1 cellular context compared by ENCODE assay signal in the genomic region with DNA sequence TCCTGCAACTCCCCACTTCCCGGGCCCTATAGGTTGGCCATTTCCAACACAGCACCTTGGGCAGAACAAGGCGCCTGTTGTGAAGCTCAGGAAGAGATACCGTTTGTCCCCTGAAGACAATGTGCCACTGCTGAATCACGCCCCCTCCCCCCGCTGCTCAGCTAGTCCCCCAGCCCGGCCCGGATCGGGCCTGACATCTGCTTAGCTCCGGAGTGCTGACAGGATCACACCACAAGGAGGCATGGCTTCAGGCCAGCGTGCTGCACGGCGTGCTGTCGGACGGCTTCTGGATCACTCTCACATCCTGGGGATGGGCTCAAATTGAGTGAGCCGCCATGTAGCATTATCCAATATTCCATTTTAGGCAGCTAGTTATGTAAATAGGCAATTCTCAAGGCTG.
A peak's percentile ranks its signal among the peaks of the same experiment; 100 is the strongest.
TF ChIP-seq lines count a peak whose summit lies in the region.

No MANE protein-coding gene starts in this region.

TF ChIP-seq in K562, 482 proteins besides CTCF, POLR2A, EP300 and RAD21 (continued from another document and continues in another):
- TF ChIP-seq, protein P1, sequence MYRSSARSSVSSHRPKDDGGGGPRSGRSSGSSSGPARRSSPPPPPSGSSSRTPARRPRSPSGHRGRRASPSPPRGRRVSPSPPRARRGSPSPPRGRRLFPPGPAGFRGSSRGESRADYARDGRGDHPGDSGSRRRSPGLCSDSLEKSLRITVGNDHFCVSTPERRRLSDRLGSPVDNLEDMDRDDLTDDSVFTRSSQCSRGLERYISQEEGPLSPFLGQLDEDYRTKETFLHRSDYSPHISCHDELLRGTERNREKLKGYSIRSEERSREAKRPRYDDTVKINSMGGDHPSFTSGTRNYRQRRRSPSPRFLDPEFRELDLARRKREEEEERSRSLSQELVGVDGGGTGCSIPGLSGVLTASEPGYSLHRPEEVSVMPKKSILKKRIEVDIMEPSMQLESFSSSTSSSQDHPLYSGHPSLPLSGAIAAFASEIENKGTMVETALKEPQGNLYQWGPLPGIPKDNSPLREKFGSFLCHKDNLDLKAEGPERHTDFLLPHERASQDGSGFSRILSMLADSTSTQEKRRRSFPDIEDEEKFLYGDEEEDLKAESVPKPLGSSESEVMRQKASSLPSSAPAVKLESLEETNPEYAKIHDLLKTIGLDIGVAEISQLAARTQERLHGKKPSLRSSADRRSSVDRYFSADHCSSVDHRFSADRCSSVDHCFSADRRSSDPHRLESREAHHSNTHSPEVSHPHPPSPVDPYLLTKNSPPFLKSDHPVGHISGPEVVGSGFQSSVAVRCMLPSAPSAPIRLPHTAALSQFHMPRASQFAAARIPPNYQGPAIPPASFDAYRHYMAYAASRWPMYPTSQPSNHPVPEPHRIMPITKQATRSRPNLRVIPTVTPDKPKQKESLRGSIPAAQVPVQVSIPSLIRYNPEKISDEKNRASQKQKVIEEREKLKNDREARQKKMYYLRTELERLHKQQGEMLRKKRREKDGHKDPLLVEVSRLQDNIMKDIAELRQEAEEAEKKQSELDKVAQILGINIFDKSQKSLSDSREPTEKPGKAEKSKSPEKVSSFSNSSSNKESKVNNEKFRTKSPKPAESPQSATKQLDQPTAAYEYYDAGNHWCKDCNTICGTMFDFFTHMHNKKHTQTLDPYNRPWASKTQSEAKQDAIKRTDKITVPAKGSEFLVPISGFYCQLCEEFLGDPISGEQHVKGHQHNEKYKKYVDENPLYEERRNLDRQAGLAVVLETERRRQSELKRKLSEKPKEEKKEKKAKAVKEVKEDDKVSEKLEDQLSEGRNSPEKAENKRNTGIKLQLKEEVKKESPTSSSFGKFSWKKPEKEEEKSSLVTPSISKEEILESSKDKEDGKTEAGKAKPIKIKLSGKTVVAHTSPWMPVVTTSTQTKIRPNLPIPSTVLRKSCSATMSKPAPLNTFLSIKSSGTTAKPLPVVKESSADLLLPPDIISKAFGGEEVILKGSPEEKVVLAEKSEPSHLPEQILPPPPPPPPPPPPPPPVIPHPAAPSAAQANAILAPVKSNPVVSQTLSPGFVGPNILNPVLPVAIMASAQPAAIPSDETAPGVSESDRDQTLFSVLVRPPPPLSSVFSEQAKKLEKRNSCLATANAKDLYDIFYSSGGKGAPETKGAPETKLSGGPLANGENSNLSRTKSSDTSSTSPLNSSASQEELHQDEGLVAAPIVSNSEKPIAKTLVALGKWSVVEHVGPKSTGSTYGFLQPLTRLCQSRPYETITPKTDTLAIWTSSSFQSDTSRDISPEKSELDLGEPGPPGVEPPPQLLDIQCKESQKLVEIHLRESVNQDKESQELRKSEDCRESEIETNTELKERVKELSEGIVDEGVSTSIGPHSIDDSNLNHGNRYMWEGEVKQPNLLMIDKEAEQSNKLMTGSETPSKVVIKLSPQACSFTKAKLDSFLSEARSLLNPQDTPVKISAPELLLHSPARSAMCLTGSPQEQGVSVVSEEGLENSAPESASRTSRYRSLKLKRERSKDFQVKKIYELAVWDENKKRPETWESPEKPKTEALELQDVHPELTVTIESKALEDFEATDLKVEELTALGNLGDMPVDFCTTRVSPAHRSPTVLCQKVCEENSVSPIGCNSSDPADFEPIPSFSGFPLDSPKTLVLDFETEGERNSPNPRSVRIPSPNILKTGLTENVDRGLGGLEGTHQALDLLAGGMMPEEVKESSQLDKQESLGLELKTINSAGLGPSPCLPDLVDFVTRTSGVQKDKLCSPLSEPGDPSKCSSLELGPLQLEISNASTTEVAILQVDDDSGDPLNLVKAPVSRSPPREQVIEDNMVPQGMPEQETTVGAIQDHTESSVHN (IDR thresholded peaks at IDR 0.05; ENCODE audit: borderline replicate concordance in 1 of 2, low read depth in 1 of 2) = no peak
- no peak for TF ChIP-seq TEAD2 (tag; IDR thresholded peaks at IDR 0.05)
- TF ChIP-seq HMG20B (CRISPR knock-in tag; IDR thresholded peaks at IDR 0.05) = no peak
- TF ChIP-seq, protein P2, sequence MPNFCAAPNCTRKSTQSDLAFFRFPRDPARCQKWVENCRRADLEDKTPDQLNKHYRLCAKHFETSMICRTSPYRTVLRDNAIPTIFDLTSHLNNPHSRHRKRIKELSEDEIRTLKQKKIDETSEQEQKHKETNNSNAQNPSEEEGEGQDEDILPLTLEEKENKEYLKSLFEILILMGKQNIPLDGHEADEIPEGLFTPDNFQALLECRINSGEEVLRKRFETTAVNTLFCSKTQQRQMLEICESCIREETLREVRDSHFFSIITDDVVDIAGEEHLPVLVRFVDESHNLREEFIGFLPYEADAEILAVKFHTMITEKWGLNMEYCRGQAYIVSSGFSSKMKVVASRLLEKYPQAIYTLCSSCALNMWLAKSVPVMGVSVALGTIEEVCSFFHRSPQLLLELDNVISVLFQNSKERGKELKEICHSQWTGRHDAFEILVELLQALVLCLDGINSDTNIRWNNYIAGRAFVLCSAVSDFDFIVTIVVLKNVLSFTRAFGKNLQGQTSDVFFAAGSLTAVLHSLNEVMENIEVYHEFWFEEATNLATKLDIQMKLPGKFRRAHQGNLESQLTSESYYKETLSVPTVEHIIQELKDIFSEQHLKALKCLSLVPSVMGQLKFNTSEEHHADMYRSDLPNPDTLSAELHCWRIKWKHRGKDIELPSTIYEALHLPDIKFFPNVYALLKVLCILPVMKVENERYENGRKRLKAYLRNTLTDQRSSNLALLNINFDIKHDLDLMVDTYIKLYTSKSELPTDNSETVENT (CRISPR knock-in tag; IDR thresholded peaks at IDR 0.05) = no peak
- no peak for TF ChIP-seq ZC3H8 (IDR thresholded peaks at IDR 0.05)
- no peak for TF ChIP-seq NFXL1 (CRISPR knock-in tag; IDR thresholded peaks at IDR 0.05)
- TF ChIP-seq, protein P3, sequence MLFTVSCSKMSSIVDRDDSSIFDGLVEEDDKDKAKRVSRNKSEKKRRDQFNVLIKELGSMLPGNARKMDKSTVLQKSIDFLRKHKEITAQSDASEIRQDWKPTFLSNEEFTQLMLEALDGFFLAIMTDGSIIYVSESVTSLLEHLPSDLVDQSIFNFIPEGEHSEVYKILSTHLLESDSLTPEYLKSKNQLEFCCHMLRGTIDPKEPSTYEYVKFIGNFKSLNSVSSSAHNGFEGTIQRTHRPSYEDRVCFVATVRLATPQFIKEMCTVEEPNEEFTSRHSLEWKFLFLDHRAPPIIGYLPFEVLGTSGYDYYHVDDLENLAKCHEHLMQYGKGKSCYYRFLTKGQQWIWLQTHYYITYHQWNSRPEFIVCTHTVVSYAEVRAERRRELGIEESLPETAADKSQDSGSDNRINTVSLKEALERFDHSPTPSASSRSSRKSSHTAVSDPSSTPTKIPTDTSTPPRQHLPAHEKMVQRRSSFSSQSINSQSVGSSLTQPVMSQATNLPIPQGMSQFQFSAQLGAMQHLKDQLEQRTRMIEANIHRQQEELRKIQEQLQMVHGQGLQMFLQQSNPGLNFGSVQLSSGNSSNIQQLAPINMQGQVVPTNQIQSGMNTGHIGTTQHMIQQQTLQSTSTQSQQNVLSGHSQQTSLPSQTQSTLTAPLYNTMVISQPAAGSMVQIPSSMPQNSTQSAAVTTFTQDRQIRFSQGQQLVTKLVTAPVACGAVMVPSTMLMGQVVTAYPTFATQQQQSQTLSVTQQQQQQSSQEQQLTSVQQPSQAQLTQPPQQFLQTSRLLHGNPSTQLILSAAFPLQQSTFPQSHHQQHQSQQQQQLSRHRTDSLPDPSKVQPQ (CRISPR knock-in tag; IDR thresholded peaks at IDR 0.05; ENCODE audit: borderline replicate concordance) = no peak
- TF ChIP-seq ZNF184 (CRISPR knock-in tag; IDR thresholded peaks at IDR 0.05) = no peak
- TF ChIP-seq TARDBP (IDR thresholded peaks at IDR 0.05) = no peak
- TF ChIP-seq ETV5 (CRISPR knock-in tag; IDR thresholded peaks at IDR 0.05; ENCODE audit: low read depth) = no peak
- TF ChIP-seq, protein P4, sequence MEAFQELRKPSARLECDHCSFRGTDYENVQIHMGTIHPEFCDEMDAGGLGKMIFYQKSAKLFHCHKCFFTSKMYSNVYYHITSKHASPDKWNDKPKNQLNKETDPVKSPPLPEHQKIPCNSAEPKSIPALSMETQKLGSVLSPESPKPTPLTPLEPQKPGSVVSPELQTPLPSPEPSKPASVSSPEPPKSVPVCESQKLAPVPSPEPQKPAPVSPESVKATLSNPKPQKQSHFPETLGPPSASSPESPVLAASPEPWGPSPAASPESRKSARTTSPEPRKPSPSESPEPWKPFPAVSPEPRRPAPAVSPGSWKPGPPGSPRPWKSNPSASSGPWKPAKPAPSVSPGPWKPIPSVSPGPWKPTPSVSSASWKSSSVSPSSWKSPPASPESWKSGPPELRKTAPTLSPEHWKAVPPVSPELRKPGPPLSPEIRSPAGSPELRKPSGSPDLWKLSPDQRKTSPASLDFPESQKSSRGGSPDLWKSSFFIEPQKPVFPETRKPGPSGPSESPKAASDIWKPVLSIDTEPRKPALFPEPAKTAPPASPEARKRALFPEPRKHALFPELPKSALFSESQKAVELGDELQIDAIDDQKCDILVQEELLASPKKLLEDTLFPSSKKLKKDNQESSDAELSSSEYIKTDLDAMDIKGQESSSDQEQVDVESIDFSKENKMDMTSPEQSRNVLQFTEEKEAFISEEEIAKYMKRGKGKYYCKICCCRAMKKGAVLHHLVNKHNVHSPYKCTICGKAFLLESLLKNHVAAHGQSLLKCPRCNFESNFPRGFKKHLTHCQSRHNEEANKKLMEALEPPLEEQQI (IDR thresholded peaks at IDR 0.05) = no peak
- TF ChIP-seq STAT5A (IDR thresholded peaks at IDR 0.05; ENCODE audit: borderline replicate concordance, low read length) = no peak; the same call in 1 of the 2 replicates
- TF ChIP-seq, protein P5, sequence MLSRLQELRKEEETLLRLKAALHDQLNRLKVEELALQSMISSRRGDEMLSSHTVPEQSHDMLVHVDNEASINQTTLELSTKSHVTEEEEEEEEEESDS (CRISPR knock-in tag; IDR thresholded peaks at IDR 0.05) = no peak
- no peak for TF ChIP-seq JUN (IDR thresholded peaks at IDR 0.05; ENCODE audit: borderline replicate concordance, low read depth, low read length)
- TF ChIP-seq JUN (CRISPR knock-in tag; IDR thresholded peaks at IDR 0.05; ENCODE audit: borderline replicate concordance) = no peak
- TF ChIP-seq OTX1 (CRISPR knock-in tag; IDR thresholded peaks at IDR 0.05) = no peak
- peak; percentile 70 for TF ChIP-seq ARID1B (IDR thresholded peaks at IDR 0.05)
- no peak for TF ChIP-seq ATF1 (CRISPR knock-in tag; IDR thresholded peaks at IDR 0.05)
- peak; percentile 45; the same call in 1 of the 2 replicates for TF ChIP-seq ATF1 (tag; IDR thresholded peaks at IDR 0.05)
- peak; percentile 43; the same call in 1 of the 2 replicates for TF ChIP-seq LEF1 (IDR thresholded peaks at IDR 0.05)
- TF ChIP-seq, protein P6, sequence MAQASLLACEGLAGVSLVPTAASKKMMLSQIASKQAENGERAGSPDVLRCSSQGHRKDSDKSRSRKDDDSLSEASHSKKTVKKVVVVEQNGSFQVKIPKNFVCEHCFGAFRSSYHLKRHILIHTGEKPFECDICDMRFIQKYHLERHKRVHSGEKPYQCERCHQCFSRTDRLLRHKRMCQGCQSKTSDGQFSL (CRISPR knock-in tag; IDR thresholded peaks at IDR 0.05) = no peak
- TF ChIP-seq, protein P6 (tag; IDR thresholded peaks at IDR 0.05) = no peak
- no peak for TF ChIP-seq RFX5 (IDR thresholded peaks at IDR 0.05; ENCODE audit: low read depth, low read length)
- no peak for TF ChIP-seq POLR2AphosphoS2 (IDR thresholded peaks at IDR 0.05; ENCODE audit: low read length)
- no peak for TF ChIP-seq ESRRA (IDR thresholded peaks at IDR 0.05; ENCODE audit: borderline replicate concordance, low read depth)
- TF ChIP-seq DNMT1 (IDR thresholded peaks at IDR 0.05) = no peak
- no peak for TF ChIP-seq KLF1 (tag; IDR thresholded peaks at IDR 0.05)
- TF ChIP-seq BCOR (IDR thresholded peaks at IDR 0.05) = peak; percentile 58
- TF ChIP-seq, protein P7, sequence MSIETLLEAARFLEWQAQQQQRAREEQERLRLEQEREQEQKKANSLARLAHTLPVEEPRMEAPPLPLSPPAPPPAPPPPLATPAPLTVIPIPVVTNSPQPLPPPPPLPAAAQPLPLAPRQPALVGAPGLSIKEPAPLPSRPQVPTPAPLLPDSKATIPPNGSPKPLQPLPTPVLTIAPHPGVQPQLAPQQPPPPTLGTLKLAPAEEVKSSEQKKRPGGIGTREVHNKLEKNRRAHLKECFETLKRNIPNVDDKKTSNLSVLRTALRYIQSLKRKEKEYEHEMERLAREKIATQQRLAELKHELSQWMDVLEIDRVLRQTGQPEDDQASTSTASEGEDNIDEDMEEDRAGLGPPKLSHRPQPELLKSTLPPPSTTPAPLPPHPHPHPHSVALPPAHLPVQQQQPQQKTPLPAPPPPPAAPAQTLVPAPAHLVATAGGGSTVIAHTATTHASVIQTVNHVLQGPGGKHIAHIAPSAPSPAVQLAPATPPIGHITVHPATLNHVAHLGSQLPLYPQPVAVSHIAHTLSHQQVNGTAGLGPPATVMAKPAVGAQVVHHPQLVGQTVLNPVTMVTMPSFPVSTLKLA (conservative IDR thresholded peaks at IDR 0.05) = peak; percentile 53 to 72; a peak in 3 of 4 replicates
- TF ChIP-seq, protein P8, sequence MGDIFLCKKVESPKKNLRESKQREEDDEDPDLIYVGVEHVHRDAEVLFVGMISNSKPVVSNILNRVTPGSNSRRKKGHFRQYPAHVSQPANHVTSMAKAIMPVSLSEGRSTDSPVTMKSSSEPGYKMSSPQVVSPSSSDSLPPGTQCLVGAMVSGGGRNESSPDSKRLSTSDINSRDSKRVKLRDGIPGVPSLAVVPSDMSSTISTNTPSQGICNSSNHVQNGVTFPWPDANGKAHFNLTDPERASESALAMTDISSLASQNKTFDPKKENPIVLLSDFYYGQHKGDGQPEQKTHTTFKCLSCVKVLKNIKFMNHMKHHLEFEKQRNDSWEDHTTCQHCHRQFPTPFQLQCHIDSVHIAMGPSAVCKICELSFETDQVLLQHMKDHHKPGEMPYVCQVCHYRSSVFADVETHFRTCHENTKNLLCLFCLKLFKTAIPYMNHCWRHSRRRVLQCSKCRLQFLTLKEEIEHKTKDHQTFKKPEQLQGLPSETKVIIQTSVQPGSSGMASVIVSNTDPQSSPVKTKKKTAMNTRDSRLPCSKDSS (IDR thresholded peaks at IDR 0.05; ENCODE audit: low read depth, partially characterized antibody) = no peak
- no peak for TF ChIP-seq ZNF217 (CRISPR knock-in tag; IDR thresholded peaks at IDR 0.05)
